In genomic region chr2:173048901-173049661, GRCh38 we compare ENCODE assay signal across 1 cellular context.
TF ChIP-seq lines count a peak whose summit lies in the region.

No MANE protein-coding gene starts in this region.

TF ChIP-seq in IMR-90, 13 proteins besides CTCF, POLR2A, EP300 and RAD21 (continued from another document):
- no peak for TF ChIP-seq MAZ (IDR thresholded peaks at IDR 0.05; ENCODE audit: borderline replicate concordance, low read depth, low read length)
